In the genomic region with DNA sequence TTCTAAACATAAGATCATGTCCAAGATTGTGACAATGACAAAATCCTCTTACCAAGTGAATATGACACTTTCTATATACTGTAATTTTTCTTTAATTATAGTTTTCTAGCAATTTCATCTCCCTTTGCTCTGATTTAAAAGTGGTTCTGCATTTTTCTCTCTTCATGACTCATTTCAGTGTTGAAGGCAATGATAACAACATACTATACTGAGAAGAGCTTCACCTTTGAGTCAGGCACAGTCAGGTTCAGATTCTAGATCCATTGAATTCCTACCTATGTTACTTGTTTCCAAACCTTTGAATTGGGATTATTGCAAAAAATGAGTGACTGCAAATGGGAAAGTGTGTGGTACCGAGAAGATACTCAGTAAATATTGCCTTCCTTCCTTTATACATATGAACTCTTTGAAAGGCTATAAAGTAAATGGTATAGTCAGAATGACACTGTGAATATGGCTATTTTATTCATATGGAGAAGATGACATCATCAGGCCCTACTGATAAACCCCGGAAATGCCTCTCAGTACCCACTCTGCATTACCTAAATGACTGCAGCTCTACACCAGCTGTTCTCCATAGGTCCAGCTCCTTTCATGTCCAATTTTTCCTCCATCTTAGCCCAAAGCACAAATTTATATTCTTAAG, we compare ENCODE assay signal across 11 cellular contexts.
A peak's percentile ranks its signal among the peaks of the same experiment; 100 is the strongest.
DNase-seq lines count a peak whose midpoint lies in the region; ATAC-seq lines count a peak whose summit lies in the region.
"Had no signal": no experiment of that assay in that cellular context is flagged by ENCODE, and none has a peak within 500 bp of the region (broad histone marks: within the 10 kb centered on the region; RNA-seq: fewer than 3 reads in every experiment).

No MANE protein-coding gene starts in this region.

- H3K9me3 ChIP-seq in CD8-positive, alpha-beta memory T cell (ENCODE audit: low read length) = no peaks in the 10 kb centered on the region
- H3K9me3 ChIP-seq: colonic mucosa, neutrophil had no signal

- H3K4me1 ChIP-seq in CD8-positive, alpha-beta memory T cell (ENCODE audit: insufficient read depth, low read length) = no peaks in the 10 kb centered on the region
- H3K4me1 ChIP-seq: colonic mucosa had no signal

- H3K27ac ChIP-seq in CD8-positive, alpha-beta memory T cell (ENCODE audit: low read depth, low read length) = no peak overlapping the region
- H3K27ac ChIP-seq: colonic mucosa, KMS-11, neutrophil had no signal

- DNase-seq in activated T-cell treated with anti-CD3 and anti-CD28 coated beads, Interleukin-2, amount 50 U/mL, for 4 hours = no peak
- no peak for DNase-seq in activated T-cell treated with anti-CD3 and anti-CD28 coated beads, Interleukin-2, amount 50 U/mL, for 48 hours
- DNase-seq in renal cortical epithelial cell (ENCODE audit: low read depth) = peak; percentile 34
- DNase-seq in AML-193 (lab: John Stamatoyannopoulos, UW) = no peak
- DNase-seq in HCEC 1CT = no peak
- DNase-seq in CD8-positive, alpha-beta memory T cell = no peak
- DNase-seq: colonic mucosa had no signal

- no peaks in the 10 kb centered on the region for H3K9me3 Mint-ChIP-seq in activated T-cell treated with anti-CD3 and anti-CD28 coated beads, Interleukin-2, amount 50 U/mL, for 4 hours
- H3K9me3 Mint-ChIP-seq in CD8-positive, alpha-beta memory T cell = no peaks in the 10 kb centered on the region

- peaks cover 11% of the 10 kb centered on the region for H3K4me1 Mint-ChIP-seq in activated T-cell treated with anti-CD3 and anti-CD28 coated beads, Interleukin-2, amount 50 U/mL, for 4 hours (ENCODE audit: low read depth)
- H3K4me1 Mint-ChIP-seq in CD8-positive, alpha-beta memory T cell = peaks cover 2 to 8% (median 3%) of the 10 kb centered on the region in 3 donors

- no peaks in the 10 kb centered on the region for H3K27me3 Mint-ChIP-seq in activated T-cell treated with anti-CD3 and anti-CD28 coated beads, Interleukin-2, amount 50 U/mL, for 4 hours (ENCODE audit: low read depth)
- H3K27me3 Mint-ChIP-seq in CD8-positive, alpha-beta memory T cell = no peaks in the 10 kb centered on the region

- H3K36me3 ChIP-seq in CD8-positive, alpha-beta memory T cell (ENCODE audit: insufficient read depth, low read length) = no peaks in the 10 kb centered on the region
- H3K36me3 ChIP-seq: colonic mucosa, neutrophil had no signal

- peak; percentile 80 to 93 for ATAC-seq in activated T-cell treated with anti-CD3 and anti-CD28 coated beads, Interleukin-2, amount 50 U/mL, for 4 hours
- ATAC-seq in GM21786 (IDR thresholded peaks at IDR 0.05; ENCODE audit: unreplicated experiment) (peak; percentile 94), HG03469 (IDR thresholded peaks at IDR 0.05; ENCODE audit: unreplicated experiment) (peak; percentile 80)

- no peak overlapping the region for H3K4me3 Mint-ChIP-seq in activated T-cell treated with anti-CD3 and anti-CD28 coated beads, Interleukin-2, amount 50 U/mL, for 4 hours
- H3K4me3 Mint-ChIP-seq in CD8-positive, alpha-beta memory T cell = no peak overlapping the region

- CTCF ChIA-PET in CD8-positive, alpha-beta memory T cell (lab: Charles Lee) = no interaction called here

- H3K27me3 ChIP-seq in CD8-positive, alpha-beta memory T cell (ENCODE audit: insufficient read depth, low read length, poor library complexity, severe bottlenecking) = no peaks in the 10 kb centered on the region
- H3K27me3 ChIP-seq: colonic mucosa, neutrophil had no signal

- H3K27ac Mint-ChIP-seq in CD8-positive, alpha-beta memory T cell = no peak overlapping the region

- H3K36me3 Mint-ChIP-seq in activated T-cell treated with anti-CD3 and anti-CD28 coated beads, Interleukin-2, amount 50 U/mL, for 4 hours (ENCODE audit: insufficient read depth) = peaks cover 4% of the 10 kb centered on the region
- H3K36me3 Mint-ChIP-seq in CD8-positive, alpha-beta memory T cell = peaks cover 0 to 1% (median 0%) of the 10 kb centered on the region in 3 donors

- no peak overlapping the region for H3K4me3 ChIP-seq in CD8-positive, alpha-beta memory T cell (ENCODE audit: low read length)
- H3K4me3 ChIP-seq: colonic mucosa had no signal

- POLR2A ChIA-PET in CD8-positive, alpha-beta memory T cell (lab: Charles Lee) = no interaction called here
